9 cellular contexts compared by ENCODE assay signal in the genomic region with DNA sequence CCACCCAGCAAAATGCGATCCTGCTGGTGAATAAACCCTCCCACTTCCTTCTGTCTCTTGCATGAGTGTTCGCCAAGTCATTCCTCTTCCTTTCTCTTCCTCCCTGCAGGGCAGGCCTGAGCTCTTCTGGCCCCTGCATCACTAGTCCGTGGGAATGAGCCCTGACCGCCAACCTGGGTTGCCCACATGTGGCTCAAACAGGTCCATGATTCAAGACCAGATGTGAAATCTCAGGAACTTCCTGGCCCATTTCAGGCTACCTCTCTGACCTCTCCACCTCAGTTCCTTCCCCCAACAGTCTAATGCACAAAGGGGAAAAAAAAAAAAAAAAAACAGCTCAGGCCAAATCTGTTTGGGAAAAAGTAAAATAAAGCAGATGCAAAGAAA. TPM values are rescaled to one million over a fixed set of nuclear protein-coding genes. Genes with fewer than 3 reads are reported as not detected.
DNase-seq lines count a peak whose midpoint lies in the region; ATAC-seq lines count a peak whose summit lies in the region.
"Had no signal": no experiment of that assay in that cellular context is flagged by ENCODE, and none has a peak within 500 bp of the region (broad histone marks: within the 10 kb centered on the region; RNA-seq: fewer than 3 reads in every experiment).

No MANE protein-coding gene starts in this region.

- peak; percentile 68 for DNase-seq in activated CD4-positive, alpha-beta T cell treated with anti-CD3 and anti-CD28 coated beads, Interleukin-2, amount 10 ng/mL, durations not matched to agents 24 days and 14 days
- no peak for DNase-seq in activated CD4-positive, alpha-beta T cell treated with anti-CD3 and anti-CD28 coated beads, Interleukin-2, amount 50 U/mL, for 4 hours
- DNase-seq in SIG-M5 treated with dmso at 0.1 percent for 504 hours (lab: John Stamatoyannopoulos, UW; ENCODE audit: unreplicated experiment) (peak; percentile 81), fibroblast of gingiva (ENCODE audit: low read depth) (peak; percentile 45), renal cortical epithelial cell (ENCODE audit: low read depth) (peak; percentile 61)
- no peak for DNase-seq in effector CD4-positive, alpha-beta T cell

- peak overlapping the region; percentile 92 for H3K27ac Mint-ChIP-seq in activated CD4-positive, alpha-beta T cell treated with anti-CD3 and anti-CD28 coated beads, Interleukin-2, amount 10 ng/mL, durations not matched to agents 24 days and 14 days
- H3K27ac Mint-ChIP-seq: CD4-positive, CD25-positive, alpha-beta regulatory T cell had no signal

- H3K36me3 Mint-ChIP-seq in activated CD4-positive, alpha-beta T cell treated with anti-CD3 and anti-CD28 coated beads, Interleukin-2, amount 10 ng/mL, durations not matched to agents 24 days and 14 days (ENCODE audit: low read depth): no peaks in the 10 kb centered on the region
- H3K36me3 Mint-ChIP-seq: CD4-positive, CD25-positive, alpha-beta regulatory T cell had no signal

- H3K4me1 Mint-ChIP-seq in activated CD4-positive, alpha-beta T cell treated with anti-CD3 and anti-CD28 coated beads, Interleukin-2, amount 10 ng/mL, durations not matched to agents 24 days and 14 days: peaks cover 19% of the 10 kb centered on the region

- peaks cover 3% of the 10 kb centered on the region for H3K27me3 Mint-ChIP-seq in activated CD4-positive, alpha-beta T cell treated with anti-CD3 and anti-CD28 coated beads, Interleukin-2, amount 10 ng/mL, durations not matched to agents 24 days and 14 days

- H3K9me3 Mint-ChIP-seq in activated CD4-positive, alpha-beta T cell treated with anti-CD3 and anti-CD28 coated beads, Interleukin-2, amount 10 ng/mL, durations not matched to agents 24 days and 14 days: no peaks in the 10 kb centered on the region
- H3K9me3 Mint-ChIP-seq: CD4-positive, CD25-positive, alpha-beta regulatory T cell had no signal

- ATAC-seq in GM21717 (IDR thresholded peaks at IDR 0.05; ENCODE audit: unreplicated experiment) (no peak), HG03439 (IDR thresholded peaks at IDR 0.05; ENCODE audit: unreplicated experiment) (no peak)

- intact Hi-C loops in activated CD4-positive, alpha-beta T cell treated with anti-CD3 and anti-CD28 coated beads, Interleukin-2, amount 10 ng/mL, durations not matched to agents 24 days and 14 days (cut with micrococcal nuclease): no loop called here

- H3K4me3 Mint-ChIP-seq in activated CD4-positive, alpha-beta T cell treated with anti-CD3 and anti-CD28 coated beads, Interleukin-2, amount 10 ng/mL, durations not matched to agents 24 days and 14 days: peak overlapping the region; percentile 78

RNA-seq across cellular contexts. Expression of a gene that starts 5.4 kb away (rescaled TPM):
- 183 and 185 TPM in 2 replicates for total RNA-seq in activated CD4-positive, alpha-beta T cell treated with anti-CD3 and anti-CD28 coated beads, Interleukin-2, amount 10 ng/mL, durations not matched to agents 24 days and 14 days
- 120 and 221 TPM in 2 replicates for total RNA-seq in renal cortical epithelial cell

RNA-seq across cellular contexts. Expression of a gene that starts 45.3 kb away (rescaled TPM):
- total RNA-seq in activated CD4-positive, alpha-beta T cell treated with anti-CD3 and anti-CD28 coated beads, Interleukin-2, amount 10 ng/mL, durations not matched to agents 24 days and 14 days: 0.77 and 0.80 TPM in 2 replicates
- 7.1 and 34.5 TPM in 2 replicates for total RNA-seq in renal cortical epithelial cell
- total RNA-seq: CD4-positive, CD25-positive, alpha-beta regulatory T cell had no signal

Comparison
In these comparisons a context has a peak if more than half of its experiments do, and no peak if none do; other contexts are left out.
1. DNase-seq: peak in activated CD4-positive, alpha-beta T cell treated with anti-CD3 and anti-CD28 coated beads, Interleukin-2, amount 10 ng/mL, durations not matched to agents 24 days and 14 days (single experiment), SIG-M5 treated with dmso at 0.1 percent for 504 hours (single experiment), fibroblast of gingiva (single experiment) and renal cortical epithelial cell (single experiment); none in activated CD4-positive, alpha-beta T cell treated with anti-CD3 and anti-CD28 coated beads, Interleukin-2, amount 50 U/mL, for 4 hours (0 of 2) and effector CD4-positive, alpha-beta T cell (single experiment).